8 cellular contexts compared by ENCODE assay signal in the genomic region with DNA sequence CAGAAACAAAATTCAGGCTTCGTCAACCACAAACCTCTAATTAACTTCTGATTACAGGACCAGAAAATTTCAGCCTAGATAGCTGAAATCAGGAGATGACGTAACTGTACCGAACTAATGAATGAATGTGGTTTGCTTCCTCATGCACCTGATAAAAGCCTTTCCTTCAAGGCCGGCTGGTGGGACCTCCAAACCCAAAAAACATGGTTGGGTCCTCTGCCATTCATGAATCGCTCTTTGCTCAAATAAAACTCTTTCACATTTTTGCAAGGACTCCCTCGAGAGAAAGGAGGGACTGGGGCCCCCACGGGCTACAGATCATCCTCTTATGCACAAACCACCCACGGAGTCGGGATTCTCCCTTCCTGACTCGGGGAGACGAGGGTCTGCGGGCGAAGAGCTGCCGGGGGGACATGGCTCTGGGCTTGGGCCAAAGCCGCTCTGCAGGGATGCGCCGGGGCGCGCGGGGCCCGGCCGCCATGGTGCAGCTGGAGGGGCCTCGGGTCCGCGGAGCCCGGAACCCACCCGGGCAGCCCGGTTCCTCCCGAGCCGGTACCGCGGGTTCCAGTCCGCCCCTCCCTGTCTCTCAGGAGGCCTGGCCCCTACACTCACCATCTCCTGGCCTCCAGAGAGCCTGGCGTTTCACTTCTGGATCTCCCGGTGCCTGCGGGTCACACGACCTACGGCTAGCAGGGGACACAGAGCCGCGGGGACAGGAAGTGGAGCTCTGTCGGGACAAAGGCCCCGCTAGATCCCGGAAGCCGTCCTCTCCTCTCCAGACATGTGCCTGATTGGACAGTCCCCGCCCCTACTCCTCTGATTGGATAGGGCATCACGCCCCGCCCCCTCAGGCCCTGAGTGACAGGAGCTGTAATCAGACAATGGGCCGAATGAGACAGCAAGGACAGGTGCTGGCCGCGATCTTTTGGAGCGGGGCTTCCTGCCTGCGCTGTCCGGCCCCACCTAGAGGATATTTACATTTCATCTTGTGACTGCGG. TPM values are rescaled to one million over a fixed set of nuclear protein-coding genes. Genes with fewer than 3 reads are reported as not detected.
DNase-seq lines count a peak whose midpoint lies in the region; ATAC-seq and TF ChIP-seq lines count a peak whose summit lies in the region.

TSS of gene ZNF195 (minus strand) at position 721 of the 998 bp plus-strand sequence. CDS start at position 615, 106 bp downstream.

- H3K4me1 Mint-ChIP-seq in activated naive CD4-positive, alpha-beta T cell treated with anti-CD3 and anti-CD28 coated beads, Interleukin-2, amount 50 U/mL, for 24 hours, result peaks cover 58% of the 10 kb centered on the region

- H3K4me3 ChIP-seq in GM06990 (replicated peaks; ENCODE audit: low read depth, low read length) (peak within 1 kb of the TSS; percentile 76), testis (peak within 1 kb of the TSS; percentile 71 to 75)

- intact Hi-C loops in testis (cut with DNase I; ENCODE audit: low total_unique reads), result no loop called here

- H3K36me3 Mint-ChIP-seq in activated naive CD4-positive, alpha-beta T cell treated with anti-CD3 and anti-CD28 coated beads, Interleukin-2, amount 50 U/mL, for 24 hours, result peaks cover 26% of the 10 kb centered on the region

- no peak for TF ChIP-seq POLR2A in testis (IDR thresholded peaks at IDR 0.05)

- no peaks in the 10 kb centered on the region for H3K27me3 Mint-ChIP-seq in activated naive CD4-positive, alpha-beta T cell treated with anti-CD3 and anti-CD28 coated beads, Interleukin-2, amount 50 U/mL, for 24 hours

- H3K4me3 Mint-ChIP-seq in activated naive CD4-positive, alpha-beta T cell treated with anti-CD3 and anti-CD28 coated beads, Interleukin-2, amount 50 U/mL, for 24 hours, result peak within 1 kb of the TSS; percentile 99

- DNase-seq in GM06990 (ENCODE audit: extremely low read depth, insufficient read length) (peak; percentile 95), NCI-H1092 (lab: John Stamatoyannopoulos, UW) (peak; percentile 98), glomerular endothelial cell (ENCODE audit: extremely low read depth, low read depth, low spot score) (peak; percentile 50), omental fat pad (ENCODE audit: low spot score) (peak; percentile 99), testis (peak; percentile 99)

- H3K27me3 ChIP-seq in GM06990 (replicated peaks; ENCODE audit: control insufficient read depth, insufficient read depth, low read length) (no peaks in the 10 kb centered on the region), testis (no peaks in the 10 kb centered on the region)

- H3K27ac ChIP-seq in testis, result peak within 1 kb of the TSS in 1 of 2 donors; percentile 20

- TF ChIP-seq CTCF in GM06990 (IDR thresholded peaks at IDR 0.05; ENCODE audit: insufficient read depth, low read length, poor library complexity, severe bottlenecking) (no peak), omental fat pad (IDR thresholded peaks at IDR 0.05) (no peak), testis (IDR thresholded peaks at IDR 0.05) (no peak)

- peak within 1 kb of the TSS; percentile 98 for H3K27ac Mint-ChIP-seq in activated naive CD4-positive, alpha-beta T cell treated with anti-CD3 and anti-CD28 coated beads, Interleukin-2, amount 50 U/mL, for 24 hours

- H3K36me3 ChIP-seq in GM06990 (ENCODE audit: control insufficient read depth, insufficient read depth, low read length), result peaks cover 15% of the 10 kb centered on the region
- no peaks in the 10 kb centered on the region for H3K36me3 ChIP-seq in testis (ENCODE audit: low read depth, missing control alignments)

- H3K9me3 Mint-ChIP-seq in activated naive CD4-positive, alpha-beta T cell treated with anti-CD3 and anti-CD28 coated beads, Interleukin-2, amount 50 U/mL, for 24 hours, result no peaks in the 10 kb centered on the region

- WGBS in testis, 2 donors, result 1% methylated on average over 20 to 54 of the region's 54 CpGs

- ATAC-seq in HG02588 (IDR thresholded peaks at IDR 0.05; ENCODE audit: unreplicated experiment) (peak; percentile 99), SK-N-SH treated with all-trans-retinoic acid at 6 μM for 48 hours (peak; percentile 99), omental fat pad (ENCODE audit: low FRiP score) (peak; percentile 99)

- H3K4me1 ChIP-seq in testis, result no peaks in the 10 kb centered on the region

- no peaks in the 10 kb centered on the region for H3K9me3 ChIP-seq in testis

TF ChIP-seq in SK-N-SH treated with all-trans-retinoic acid at 6 μM for 48 hours, 23 proteins besides CTCF, POLR2A, EP300 and RAD21:
- TF ChIP-seq TSHZ2 (CRISPR knock-in tag; IDR thresholded peaks at IDR 0.05) (no peak), TOX (CRISPR knock-in tag; IDR thresholded peaks at IDR 0.05; ENCODE audit: borderline replicate concordance) (no peak), TCF4 (CRISPR knock-in tag; IDR thresholded peaks at IDR 0.05; ENCODE audit: borderline replicate concordance) (no peak), ZNF70 (CRISPR knock-in tag; IDR thresholded peaks at IDR 0.05) (no peak), ISL1 (CRISPR knock-in tag; IDR thresholded peaks at IDR 0.05) (no peak), ZFP3 (CRISPR knock-in tag; IDR thresholded peaks at IDR 0.05) (no peak), RARB (CRISPR knock-in tag; IDR thresholded peaks at IDR 0.05) (no peak), ZFP30 (CRISPR knock-in tag; IDR thresholded peaks at IDR 0.05) (no peak), SNAI2 (CRISPR knock-in tag; IDR thresholded peaks at IDR 0.05) (no peak), OSR1 (CRISPR knock-in tag; IDR thresholded peaks at IDR 0.05) (no peak), ESRRG (CRISPR knock-in tag; IDR thresholded peaks at IDR 0.05) (no peak), CSDC2 (CRISPR knock-in tag; IDR thresholded peaks at IDR 0.05) (no peak), BACH2 (CRISPR knock-in tag; IDR thresholded peaks at IDR 0.05; ENCODE audit: borderline replicate concordance) (no peak)
- TF ChIP-seq, protein P1, sequence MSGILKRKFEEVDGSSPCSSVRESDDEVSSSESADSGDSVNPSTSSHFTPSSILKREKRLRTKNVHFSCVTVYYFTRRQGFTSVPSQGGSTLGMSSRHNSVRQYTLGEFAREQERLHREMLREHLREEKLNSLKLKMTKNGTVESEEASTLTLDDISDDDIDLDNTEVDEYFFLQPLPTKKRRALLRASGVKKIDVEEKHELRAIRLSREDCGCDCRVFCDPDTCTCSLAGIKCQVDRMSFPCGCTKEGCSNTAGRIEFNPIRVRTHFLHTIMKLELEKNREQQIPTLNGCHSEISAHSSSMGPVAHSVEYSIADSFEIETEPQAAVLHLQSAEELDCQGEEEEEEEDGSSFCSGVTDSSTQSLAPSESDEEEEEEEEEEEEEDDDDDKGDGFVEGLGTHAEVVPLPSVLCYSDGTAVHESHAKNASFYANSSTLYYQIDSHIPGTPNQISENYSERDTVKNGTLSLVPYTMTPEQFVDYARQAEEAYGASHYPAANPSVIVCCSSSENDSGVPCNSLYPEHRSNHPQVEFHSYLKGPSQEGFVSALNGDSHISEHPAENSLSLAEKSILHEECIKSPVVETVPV (CRISPR knock-in tag; IDR thresholded peaks at IDR 0.05), result no peak

RNA-seq across cellular contexts. Expression of gene ZNF195, which starts in this region (rescaled TPM):
- total RNA-seq in glomerular endothelial cell (16.9 and 27.2 TPM in 2 replicates), omental fat pad (10 to 100 TPM; 22.4 to 35.3 (median 27.1) TPM), testis (10 to 100 TPM; 14.9 to 22.7 TPM)
- polyA plus RNA-seq in testis (ENCODE audit: insufficient read depth, low read depth, low replicate concordance), result 4.6 TPM
